ENCODE assay signal across 16 cellular contexts in the genomic region with DNA sequence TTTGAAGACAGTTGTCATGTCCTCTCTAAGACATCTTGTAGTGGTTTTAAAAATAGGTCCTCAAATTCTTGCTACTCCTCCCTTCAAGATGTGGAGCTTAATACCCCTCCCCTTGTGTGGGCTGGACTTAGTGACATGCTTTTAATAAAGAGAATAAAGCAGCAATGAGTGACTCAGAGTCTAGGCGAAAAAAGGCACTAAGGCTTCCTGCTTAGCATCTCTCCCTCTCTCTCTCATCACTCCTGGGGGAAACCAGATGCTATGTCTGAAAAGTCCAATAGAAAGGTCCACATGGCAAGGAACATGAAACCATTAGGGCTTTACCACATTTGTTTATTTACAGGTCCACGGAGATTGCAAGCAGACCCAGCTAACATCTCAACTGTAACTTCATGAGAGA. TPM values are rescaled to one million over a fixed set of nuclear protein-coding genes. Genes with fewer than 3 reads are reported as not detected.
"Had no signal": no experiment of that assay in that cellular context is flagged by ENCODE, and none has a peak within 500 bp of the region (broad histone marks: within the 10 kb centered on the region; RNA-seq: fewer than 3 reads in every experiment).

No MANE protein-coding gene starts in this region.

- H3K4me3 Mint-ChIP-seq: naive thymus-derived CD8-positive, alpha-beta T cell; stimulated activated memory B cell treated with anti-CD40 and anti-IgM and Interleukin-4, amounts not matched to agents 10 μg/mL and 1 μg/mL and 100 μg/mL, for 72 hours had no signal

- H3K27ac Mint-ChIP-seq: activated naive CD4-positive, alpha-beta T cell treated with anti-CD3 and anti-CD28 coated beads, Interleukin-2, amount 50 U/mL, for 72 hours; stimulated activated memory B cell treated with anti-CD40 and anti-IgM and Interleukin-4, amounts not matched to agents 10 μg/mL and 1 μg/mL and 100 μg/mL, for 72 hours had no signal

- DNase-seq: activated CD4-positive, alpha-beta T cell treated with anti-CD3 and anti-CD28 coated beads, Interleukin-2, amount 50 U/mL, for 1 hour; cerebellar nuclear complex; dermis blood vessel endothelial cell; islet precursor cell; left lung; mucosa of descending colon; naive thymus-derived CD8-positive, alpha-beta T cell; posterior cingulate gyrus; right cardiac atrium; spleen; stimulated activated CD4-positive, alpha-beta T cell treated with anti-CD3 and anti-CD28 coated beads, Interleukin-1b, Interleukin-23, amount 100 ng/mL, for 48 hours; tibial artery; uterus had no signal

- H3K4me1 ChIP-seq: left lung, spleen, tibial artery, uterus had no signal

- H3K27ac ChIP-seq: left lung, spleen, tibial artery, uterus had no signal

- H3K27me3 Mint-ChIP-seq: naive thymus-derived CD8-positive, alpha-beta T cell; stimulated activated memory B cell treated with anti-CD40 and anti-IgM and Interleukin-4, amounts not matched to agents 10 μg/mL and 1 μg/mL and 100 μg/mL, for 72 hours had no signal

- ATAC-seq: activated naive CD4-positive, alpha-beta T cell treated with anti-CD3 and anti-CD28 coated beads, Interleukin-2, amount 50 U/mL, for 72 hours; left lung; naive thymus-derived CD8-positive, alpha-beta T cell; right cardiac atrium; stimulated activated memory B cell treated with anti-CD40 and anti-IgM and Interleukin-4, amounts not matched to agents 10 μg/mL and 1 μg/mL and 100 μg/mL, for 72 hours had no signal

- H3K9me3 ChIP-seq: left lung, mucosa of descending colon, spleen, tibial artery, uterus had no signal

- H3K4me3 ChIP-seq: left lung, mucosa of descending colon, spleen, tibial artery, uterus had no signal

- H3K4me1 Mint-ChIP-seq: stimulated activated memory B cell treated with anti-CD40 and anti-IgM and Interleukin-4, amounts not matched to agents 10 μg/mL and 1 μg/mL and 100 μg/mL, for 72 hours had no signal

- H3K27me3 ChIP-seq: left lung, spleen, tibial artery, uterus had no signal

- H3K9me3 Mint-ChIP-seq: activated naive CD4-positive, alpha-beta T cell treated with anti-CD3 and anti-CD28 coated beads, Interleukin-2, amount 50 U/mL, for 72 hours; naive thymus-derived CD8-positive, alpha-beta T cell; stimulated activated memory B cell treated with anti-CD40 and anti-IgM and Interleukin-4, amounts not matched to agents 10 μg/mL and 1 μg/mL and 100 μg/mL, for 72 hours had no signal

- H3K36me3 ChIP-seq: uterus had no signal

RNA-seq across cellular contexts. Expression of a gene that starts 44.9 kb away (rescaled TPM):
- total RNA-seq: epithelial cell of proximal tubule had no signal
